ENCODE assay signal across 1 cellular context in the genomic region with DNA sequence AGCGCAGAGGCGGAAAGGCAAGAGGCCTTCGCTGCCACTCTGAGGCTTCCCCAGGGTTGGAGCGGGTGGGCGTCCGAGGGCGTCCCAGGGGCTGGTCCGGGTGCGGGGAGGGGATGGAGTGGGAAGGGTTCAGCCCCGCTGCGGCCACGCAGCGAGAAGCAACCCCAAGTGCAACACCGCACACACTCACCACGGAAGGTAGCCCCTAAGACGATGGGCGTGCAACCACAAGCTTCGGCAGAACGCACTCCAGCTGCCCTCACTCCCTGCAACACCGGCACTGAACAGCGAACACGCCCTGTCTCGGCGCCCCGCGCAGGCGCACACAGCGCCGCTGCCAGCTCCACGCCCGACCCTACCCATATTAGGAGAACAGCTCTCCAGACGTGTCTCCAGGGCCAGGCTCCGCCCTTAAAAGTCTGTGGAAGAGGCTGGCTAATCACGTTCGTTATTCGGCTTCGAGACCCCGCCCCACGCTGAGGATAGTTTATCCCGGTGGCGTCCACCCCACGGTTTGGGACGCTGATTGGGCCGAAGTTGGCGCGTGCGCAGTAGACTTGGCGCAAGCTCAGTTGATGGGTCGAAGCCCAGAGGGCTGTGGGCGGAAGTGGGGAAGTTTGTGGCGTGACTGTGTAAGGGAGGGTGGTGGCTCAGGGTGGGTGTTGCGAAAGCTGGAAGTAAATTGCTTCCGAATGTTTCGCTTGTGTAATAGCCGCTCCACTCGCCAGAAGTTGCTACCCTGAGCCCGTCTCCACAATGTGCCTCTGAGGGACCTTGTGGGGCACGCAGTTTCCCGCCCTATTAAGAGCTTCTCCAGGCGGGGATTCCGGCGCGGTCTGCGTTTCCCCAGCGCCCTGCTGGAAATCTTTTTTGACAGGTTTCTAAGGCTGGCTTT.
TF ChIP-seq lines count a peak whose summit lies in the region.

A gene (minus strand): TSS at position 300 of the 895 bp plus-strand sequence. CDS start 343 bp downstream, outside the sequence.

TF ChIP-seq in K562, 482 proteins besides CTCF, POLR2A, EP300 and RAD21 (continued from another document and continues in another):
- TF ChIP-seq, protein P1, sequence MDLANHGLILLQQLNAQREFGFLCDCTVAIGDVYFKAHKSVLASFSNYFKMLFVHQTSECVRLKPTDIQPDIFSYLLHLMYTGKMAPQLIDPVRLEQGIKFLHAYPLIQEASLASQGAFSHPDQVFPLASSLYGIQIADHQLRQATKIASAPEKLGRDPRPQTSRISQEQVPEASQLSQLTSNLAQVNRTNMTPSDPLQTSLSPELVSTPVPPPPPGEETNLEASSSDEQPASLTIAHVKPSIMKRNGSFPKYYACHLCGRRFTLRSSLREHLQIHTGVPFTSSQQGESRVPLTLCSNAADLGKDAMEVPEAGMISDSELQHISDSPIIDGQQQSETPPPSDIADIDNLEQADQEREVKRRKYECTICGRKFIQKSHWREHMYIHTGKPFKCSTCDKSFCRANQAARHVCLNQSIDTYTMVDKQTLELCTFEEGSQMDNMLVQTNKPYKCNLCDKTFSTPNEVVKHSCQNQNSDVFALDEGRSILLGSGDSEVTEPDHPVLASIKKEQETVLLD (IDR thresholded peaks at IDR 0.05): peak; percentile 98
- TF ChIP-seq, protein P2, sequence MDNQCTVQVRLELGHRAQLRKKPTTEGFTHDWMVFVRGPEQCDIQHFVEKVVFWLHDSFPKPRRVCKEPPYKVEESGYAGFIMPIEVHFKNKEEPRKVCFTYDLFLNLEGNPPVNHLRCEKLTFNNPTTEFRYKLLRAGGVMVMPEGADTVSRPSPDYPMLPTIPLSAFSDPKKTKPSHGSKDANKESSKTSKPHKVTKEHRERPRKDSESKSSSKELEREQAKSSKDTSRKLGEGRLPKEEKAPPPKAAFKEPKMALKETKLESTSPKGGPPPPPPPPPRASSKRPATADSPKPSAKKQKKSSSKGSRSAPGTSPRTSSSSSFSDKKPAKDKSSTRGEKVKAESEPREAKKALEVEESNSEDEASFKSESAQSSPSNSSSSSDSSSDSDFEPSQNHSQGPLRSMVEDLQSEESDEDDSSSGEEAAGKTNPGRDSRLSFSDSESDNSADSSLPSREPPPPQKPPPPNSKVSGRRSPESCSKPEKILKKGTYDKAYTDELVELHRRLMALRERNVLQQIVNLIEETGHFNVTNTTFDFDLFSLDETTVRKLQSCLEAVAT (IDR thresholded peaks at IDR 0.05): 0 out of 4 replicates have a peak, but pooled peaks of 1 of the 2 experiments have one; percentile 23
- TF ChIP-seq, protein P3, sequence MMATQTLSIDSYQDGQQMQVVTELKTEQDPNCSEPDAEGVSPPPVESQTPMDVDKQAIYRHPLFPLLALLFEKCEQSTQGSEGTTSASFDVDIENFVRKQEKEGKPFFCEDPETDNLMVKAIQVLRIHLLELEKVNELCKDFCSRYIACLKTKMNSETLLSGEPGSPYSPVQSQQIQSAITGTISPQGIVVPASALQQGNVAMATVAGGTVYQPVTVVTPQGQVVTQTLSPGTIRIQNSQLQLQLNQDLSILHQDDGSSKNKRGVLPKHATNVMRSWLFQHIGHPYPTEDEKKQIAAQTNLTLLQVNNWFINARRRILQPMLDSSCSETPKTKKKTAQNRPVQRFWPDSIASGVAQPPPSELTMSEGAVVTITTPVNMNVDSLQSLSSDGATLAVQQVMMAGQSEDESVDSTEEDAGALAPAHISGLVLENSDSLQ (IDR thresholded peaks at IDR 0.05): peak; percentile 67
- TF ChIP-seq STAG1 (CRISPR knock-in tag; IDR thresholded peaks at IDR 0.05; ENCODE audit: borderline replicate concordance): no peak
- TF ChIP-seq ZKSCAN1 (IDR thresholded peaks at IDR 0.05; ENCODE audit: low read depth, low read length): peak; percentile 42; the same call in 1 of the 2 replicates
- TF ChIP-seq NONO (IDR thresholded peaks at IDR 0.05; ENCODE audit: low read depth in 2 of 2, low read length in 1 of 2): no peak
- no peak for TF ChIP-seq CHCHD3 (CRISPR knock-in tag; IDR thresholded peaks at IDR 0.05)
- no peak for TF ChIP-seq MCM3 (IDR thresholded peaks at IDR 0.05)
- no peak for TF ChIP-seq XRCC5 (IDR thresholded peaks at IDR 0.05; ENCODE audit: low read depth, low read length)
- TF ChIP-seq CXXC5 (CRISPR knock-in tag; IDR thresholded peaks at IDR 0.05): peak; percentile 74
- peak; percentile 47; the same call in 1 of the 2 replicates for TF ChIP-seq CBX1 (IDR thresholded peaks at IDR 0.05; ENCODE audit: low read depth)
- TF ChIP-seq, protein P4, sequence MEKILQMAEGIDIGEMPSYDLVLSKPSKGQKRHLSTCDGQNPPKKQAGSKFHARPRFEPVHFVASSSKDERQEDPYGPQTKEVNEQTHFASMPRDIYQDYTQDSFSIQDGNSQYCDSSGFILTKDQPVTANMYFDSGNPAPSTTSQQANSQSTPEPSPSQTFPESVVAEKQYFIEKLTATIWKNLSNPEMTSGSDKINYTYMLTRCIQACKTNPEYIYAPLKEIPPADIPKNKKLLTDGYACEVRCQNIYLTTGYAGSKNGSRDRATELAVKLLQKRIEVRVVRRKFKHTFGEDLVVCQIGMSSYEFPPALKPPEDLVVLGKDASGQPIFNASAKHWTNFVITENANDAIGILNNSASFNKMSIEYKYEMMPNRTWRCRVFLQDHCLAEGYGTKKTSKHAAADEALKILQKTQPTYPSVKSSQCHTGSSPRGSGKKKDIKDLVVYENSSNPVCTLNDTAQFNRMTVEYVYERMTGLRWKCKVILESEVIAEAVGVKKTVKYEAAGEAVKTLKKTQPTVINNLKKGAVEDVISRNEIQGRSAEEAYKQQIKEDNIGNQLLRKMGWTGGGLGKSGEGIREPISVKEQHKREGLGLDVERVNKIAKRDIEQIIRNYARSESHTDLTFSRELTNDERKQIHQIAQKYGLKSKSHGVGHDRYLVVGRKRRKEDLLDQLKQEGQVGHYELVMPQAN (IDR thresholded peaks at IDR 0.05; ENCODE audit: borderline replicate concordance): peak; percentile 89
- peak; percentile 78 for TF ChIP-seq EGR1 (conservative IDR thresholded peaks at IDR 0.05)
- TF ChIP-seq MTF1 (CRISPR knock-in tag; IDR thresholded peaks at IDR 0.05; ENCODE audit: borderline replicate concordance): no peak
- peak; percentile 37; the same call in 1 of the 2 replicates for TF ChIP-seq LCOR (CRISPR knock-in tag; IDR thresholded peaks at IDR 0.05)
- TF ChIP-seq, protein P5, sequence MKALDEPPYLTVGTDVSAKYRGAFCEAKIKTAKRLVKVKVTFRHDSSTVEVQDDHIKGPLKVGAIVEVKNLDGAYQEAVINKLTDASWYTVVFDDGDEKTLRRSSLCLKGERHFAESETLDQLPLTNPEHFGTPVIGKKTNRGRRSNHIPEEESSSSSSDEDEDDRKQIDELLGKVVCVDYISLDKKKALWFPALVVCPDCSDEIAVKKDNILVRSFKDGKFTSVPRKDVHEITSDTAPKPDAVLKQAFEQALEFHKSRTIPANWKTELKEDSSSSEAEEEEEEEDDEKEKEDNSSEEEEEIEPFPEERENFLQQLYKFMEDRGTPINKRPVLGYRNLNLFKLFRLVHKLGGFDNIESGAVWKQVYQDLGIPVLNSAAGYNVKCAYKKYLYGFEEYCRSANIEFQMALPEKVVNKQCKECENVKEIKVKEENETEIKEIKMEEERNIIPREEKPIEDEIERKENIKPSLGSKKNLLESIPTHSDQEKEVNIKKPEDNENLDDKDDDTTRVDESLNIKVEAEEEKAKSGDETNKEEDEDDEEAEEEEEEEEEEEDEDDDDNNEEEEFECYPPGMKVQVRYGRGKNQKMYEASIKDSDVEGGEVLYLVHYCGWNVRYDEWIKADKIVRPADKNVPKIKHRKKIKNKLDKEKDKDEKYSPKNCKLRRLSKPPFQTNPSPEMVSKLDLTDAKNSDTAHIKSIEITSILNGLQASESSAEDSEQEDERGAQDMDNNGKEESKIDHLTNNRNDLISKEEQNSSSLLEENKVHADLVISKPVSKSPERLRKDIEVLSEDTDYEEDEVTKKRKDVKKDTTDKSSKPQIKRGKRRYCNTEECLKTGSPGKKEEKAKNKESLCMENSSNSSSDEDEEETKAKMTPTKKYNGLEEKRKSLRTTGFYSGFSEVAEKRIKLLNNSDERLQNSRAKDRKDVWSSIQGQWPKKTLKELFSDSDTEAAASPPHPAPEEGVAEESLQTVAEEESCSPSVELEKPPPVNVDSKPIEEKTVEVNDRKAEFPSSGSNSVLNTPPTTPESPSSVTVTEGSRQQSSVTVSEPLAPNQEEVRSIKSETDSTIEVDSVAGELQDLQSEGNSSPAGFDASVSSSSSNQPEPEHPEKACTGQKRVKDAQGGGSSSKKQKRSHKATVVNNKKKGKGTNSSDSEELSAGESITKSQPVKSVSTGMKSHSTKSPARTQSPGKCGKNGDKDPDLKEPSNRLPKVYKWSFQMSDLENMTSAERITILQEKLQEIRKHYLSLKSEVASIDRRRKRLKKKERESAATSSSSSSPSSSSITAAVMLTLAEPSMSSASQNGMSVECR (CRISPR knock-in tag; IDR thresholded peaks at IDR 0.05): peak; percentile 64
- TF ChIP-seq FUS (optimal IDR thresholded peaks at IDR 0.05; ENCODE audit: low read depth, low read length): no peak
- TF ChIP-seq KDM5B (IDR thresholded peaks at IDR 0.05; ENCODE audit: insufficient replicate concordance, low read depth, low read length): peak; percentile 87
- TF ChIP-seq, protein P6, sequence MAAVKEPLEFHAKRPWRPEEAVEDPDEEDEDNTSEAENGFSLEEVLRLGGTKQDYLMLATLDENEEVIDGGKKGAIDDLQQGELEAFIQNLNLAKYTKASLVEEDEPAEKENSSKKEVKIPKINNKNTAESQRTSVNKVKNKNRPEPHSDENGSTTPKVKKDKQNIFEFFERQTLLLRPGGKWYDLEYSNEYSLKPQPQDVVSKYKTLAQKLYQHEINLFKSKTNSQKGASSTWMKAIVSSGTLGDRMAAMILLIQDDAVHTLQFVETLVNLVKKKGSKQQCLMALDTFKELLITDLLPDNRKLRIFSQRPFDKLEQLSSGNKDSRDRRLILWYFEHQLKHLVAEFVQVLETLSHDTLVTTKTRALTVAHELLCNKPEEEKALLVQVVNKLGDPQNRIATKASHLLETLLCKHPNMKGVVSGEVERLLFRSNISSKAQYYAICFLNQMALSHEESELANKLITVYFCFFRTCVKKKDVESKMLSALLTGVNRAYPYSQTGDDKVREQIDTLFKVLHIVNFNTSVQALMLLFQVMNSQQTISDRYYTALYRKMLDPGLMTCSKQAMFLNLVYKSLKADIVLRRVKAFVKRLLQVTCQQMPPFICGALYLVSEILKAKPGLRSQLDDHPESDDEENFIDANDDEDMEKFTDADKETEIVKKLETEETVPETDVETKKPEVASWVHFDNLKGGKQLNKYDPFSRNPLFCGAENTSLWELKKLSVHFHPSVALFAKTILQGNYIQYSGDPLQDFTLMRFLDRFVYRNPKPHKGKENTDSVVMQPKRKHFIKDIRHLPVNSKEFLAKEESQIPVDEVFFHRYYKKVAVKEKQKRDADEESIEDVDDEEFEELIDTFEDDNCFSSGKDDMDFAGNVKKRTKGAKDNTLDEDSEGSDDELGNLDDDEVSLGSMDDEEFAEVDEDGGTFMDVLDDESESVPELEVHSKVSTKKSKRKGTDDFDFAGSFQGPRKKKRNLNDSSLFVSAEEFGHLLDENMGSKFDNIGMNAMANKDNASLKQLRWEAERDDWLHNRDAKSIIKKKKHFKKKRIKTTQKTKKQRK (IDR thresholded peaks at IDR 0.05; ENCODE audit: borderline replicate concordance, low read depth, low read length): no peak
- TF ChIP-seq MTA1 (IDR thresholded peaks at IDR 0.05; ENCODE audit: borderline replicate concordance): no peak
- TF ChIP-seq U2AF1 (optimal IDR thresholded peaks at IDR 0.05; ENCODE audit: low read depth, low read length): no peak
- no peak for TF ChIP-seq HNRNPK (IDR thresholded peaks at IDR 0.05; ENCODE audit: low read depth, low read length, poor library complexity, severe bottlenecking)
- TF ChIP-seq MEF2D (tag; conservative IDR thresholded peaks at IDR 0.05; ENCODE audit: low read depth): no peak
- TF ChIP-seq, protein P7, sequence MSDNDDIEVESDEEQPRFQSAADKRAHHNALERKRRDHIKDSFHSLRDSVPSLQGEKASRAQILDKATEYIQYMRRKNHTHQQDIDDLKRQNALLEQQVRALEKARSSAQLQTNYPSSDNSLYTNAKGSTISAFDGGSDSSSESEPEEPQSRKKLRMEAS (CRISPR knock-in tag; IDR thresholded peaks at IDR 0.05): peak; percentile 79
- TF ChIP-seq CREB1 (IDR thresholded peaks at IDR 0.05): 0 out of 2 replicates have a peak, but pooled peaks have one; percentile 36
- peak; percentile 47; the same call in 1 of the 2 replicates for TF ChIP-seq CREB1 (CRISPR knock-in tag; IDR thresholded peaks at IDR 0.05)
- TF ChIP-seq CSDE1 (IDR thresholded peaks at IDR 0.05): no peak
- no peak for TF ChIP-seq MBD2 (IDR thresholded peaks at IDR 0.05; ENCODE audit: borderline replicate concordance, low read depth)
- no peak for TF ChIP-seq ZNF165 (CRISPR knock-in tag; IDR thresholded peaks at IDR 0.05; ENCODE audit: borderline replicate concordance)
- TF ChIP-seq ZNF551 (CRISPR knock-in tag; IDR thresholded peaks at IDR 0.05): no peak
- TF ChIP-seq ZNF184 (CRISPR knock-in tag; IDR thresholded peaks at IDR 0.05): no peak
- TF ChIP-seq, protein P8, sequence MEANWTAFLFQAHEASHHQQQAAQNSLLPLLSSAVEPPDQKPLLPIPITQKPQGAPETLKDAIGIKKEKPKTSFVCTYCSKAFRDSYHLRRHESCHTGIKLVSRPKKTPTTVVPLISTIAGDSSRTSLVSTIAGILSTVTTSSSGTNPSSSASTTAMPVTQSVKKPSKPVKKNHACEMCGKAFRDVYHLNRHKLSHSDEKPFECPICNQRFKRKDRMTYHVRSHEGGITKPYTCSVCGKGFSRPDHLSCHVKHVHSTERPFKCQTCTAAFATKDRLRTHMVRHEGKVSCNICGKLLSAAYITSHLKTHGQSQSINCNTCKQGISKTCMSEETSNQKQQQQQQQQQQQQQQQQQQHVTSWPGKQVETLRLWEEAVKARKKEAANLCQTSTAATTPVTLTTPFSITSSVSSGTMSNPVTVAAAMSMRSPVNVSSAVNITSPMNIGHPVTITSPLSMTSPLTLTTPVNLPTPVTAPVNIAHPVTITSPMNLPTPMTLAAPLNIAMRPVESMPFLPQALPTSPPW (CRISPR knock-in tag; IDR thresholded peaks at IDR 0.05): peak; percentile 91
- no peak; the same call in 1 of the 2 replicates for TF ChIP-seq BACH1 (tag; IDR thresholded peaks at IDR 0.05)
- no peak for TF ChIP-seq RFX7 (CRISPR knock-in tag; IDR thresholded peaks at IDR 0.05)
- no peak for TF ChIP-seq DMBX1 (CRISPR knock-in tag; IDR thresholded peaks at IDR 0.05; ENCODE audit: borderline replicate concordance)
- no peak for TF ChIP-seq NR2F6 (CRISPR knock-in tag; IDR thresholded peaks at IDR 0.05)
- TF ChIP-seq U2AF2 (optimal IDR thresholded peaks at IDR 0.05; ENCODE audit: low read depth, low read length): no peak
- TF ChIP-seq ZNF696 (CRISPR knock-in tag; conservative IDR thresholded peaks at IDR 0.05): no peak
- peak; percentile 66 for TF ChIP-seq HMGN3 (IDR thresholded peaks at IDR 0.05; ENCODE audit: borderline replicate concordance, extremely low read depth, insufficient read length, low read depth, low read length)
- TF ChIP-seq RHOXF2B (CRISPR knock-in tag; conservative IDR thresholded peaks at IDR 0.05): no peak
- no peak for TF ChIP-seq TCFL5 (CRISPR knock-in tag; conservative IDR thresholded peaks at IDR 0.05)
- TF ChIP-seq ZNF830 (CRISPR knock-in tag; IDR thresholded peaks at IDR 0.05): no peak
- TF ChIP-seq ZNF644 (tag; IDR thresholded peaks at IDR 0.05; ENCODE audit: low read depth): no peak; the same call in 1 of the 2 replicates
- no peak for TF ChIP-seq RBM14 (IDR thresholded peaks at IDR 0.05; ENCODE audit: borderline replicate concordance, insufficient read depth, low read depth, low read length)
- no peak for TF ChIP-seq XRCC3 (IDR thresholded peaks at IDR 0.05)
- TF ChIP-seq ZNF324 (CRISPR knock-in tag; IDR thresholded peaks at IDR 0.05): no peak
- peak; percentile 53 for TF ChIP-seq DACH1 (IDR thresholded peaks at IDR 0.05; ENCODE audit: partially characterized antibody)
- no peak for TF ChIP-seq TCF7L2 (IDR thresholded peaks at IDR 0.05; ENCODE audit: low read depth, low read length)
- TF ChIP-seq MED1 (CRISPR knock-in tag; IDR thresholded peaks at IDR 0.05; ENCODE audit: borderline replicate concordance): no peak
